ENCODE assay signal across 1 cellular context in genomic region chr3:128486692-128487537, GRCh38.
TF ChIP-seq lines count a peak whose summit lies in the region.

No MANE protein-coding gene starts in this region.

TF ChIP-seq in HCT116, 20 proteins besides CTCF, POLR2A, EP300 and RAD21 (continued from another document):
- TF ChIP-seq REST (IDR thresholded peaks at IDR 0.05; ENCODE audit: low read depth) (no peak), POLR2AphosphoS5 (IDR thresholded peaks at IDR 0.05; ENCODE audit: low read depth, low read length) (no peak; the same call in 1 of the 2 replicates), FOSL1 (IDR thresholded peaks at IDR 0.05; ENCODE audit: low read depth) (no peak), MAX (IDR thresholded peaks at IDR 0.05) (no peak), SRF (IDR thresholded peaks at IDR 0.05; ENCODE audit: low read depth) (no peak)
TF ChIP-seq in HCT116: peak in this region for 0.
